In genomic region chr17:42457107-42457787, GRCh38 we compare ENCODE assay signal across 9 cellular contexts. TPM values are rescaled to one million over a fixed set of nuclear protein-coding genes. Genes with fewer than 3 reads are reported as not detected.
DNase-seq lines count a peak whose midpoint lies in the region; ATAC-seq and TF ChIP-seq lines count a peak whose summit lies in the region.
"Had no signal": no experiment of that assay in that cellular context is flagged by ENCODE, and none has a peak within 500 bp of the region (broad histone marks: within the 10 kb centered on the region; RNA-seq: fewer than 3 reads in every experiment).

No MANE protein-coding gene starts in this region.

- H3K4me1 Mint-ChIP-seq in activated T-cell treated with anti-CD3 and anti-CD28 coated beads, Interleukin-2, amount 50 U/mL, for 24 hours (ENCODE audit: low read depth), result peaks cover 45% of the 10 kb centered on the region
- H3K4me1 Mint-ChIP-seq in activated naive CD8-positive, alpha-beta T cell (ENCODE audit: low read depth), result peaks cover 43% of the 10 kb centered on the region

- H3K36me3 ChIP-seq in right lobe of liver (peaks cover 0 to 9% (median 0%) of the 10 kb centered on the region in 4 donors), tibial nerve (peaks cover 0 to 15% (median 0%) of the 10 kb centered on the region in 3 donors)

- no peak for DNase-seq in activated T-cell treated with anti-CD3 and anti-CD28 coated beads, Interleukin-2, amount 50 U/mL, for 24 hours
- DNase-seq in activated T-cell treated with anti-CD3 and anti-CD28 coated beads, Interleukin-2, amount 50 U/mL, for 48 hours, result no peak
- DNase-seq in right lobe of liver, result no peak
- peak in 1 of 2 donors; percentile 34 for DNase-seq in tibial nerve (ENCODE audit: low spot score in 2 of 2)
- DNase-seq in COLO668 (lab: John Stamatoyannopoulos, UW; ENCODE audit: unreplicated experiment), result no peak
- no peak for DNase-seq in activated effector memory CD4-positive, alpha-beta T cell treated with Interleukin-2 at 50 U/mL for 16 hours
- DNase-seq: T-helper 9 cell had no signal

- TF ChIP-seq EP300 in tibial nerve (IDR thresholded peaks at IDR 0.05), result no peak

- H3K27ac ChIP-seq in right lobe of liver (peak overlapping the region; percentile 38 to 93 (median 72)), tibial nerve (peak overlapping the region; percentile 95 to 98 (median 97))

- H3K9me3 Mint-ChIP-seq in activated T-cell treated with anti-CD3 and anti-CD28 coated beads, Interleukin-2, amount 50 U/mL, for 24 hours, result no peaks in the 10 kb centered on the region
- no peaks in the 10 kb centered on the region for H3K9me3 Mint-ChIP-seq in activated naive CD8-positive, alpha-beta T cell (ENCODE audit: low read depth)

- TF ChIP-seq POLR2A in right lobe of liver (IDR thresholded peaks at IDR 0.05) (no peak), tibial nerve (IDR thresholded peaks at IDR 0.05) (no peak)

- ATAC-seq in right lobe of liver, result no peak
- no peak for ATAC-seq in GM19463 (IDR thresholded peaks at IDR 0.05; ENCODE audit: unreplicated experiment)

- peak overlapping the region; percentile 55 for H3K4me3 Mint-ChIP-seq in activated T-cell treated with anti-CD3 and anti-CD28 coated beads, Interleukin-2, amount 50 U/mL, for 24 hours
- peak overlapping the region; percentile 56 for H3K4me3 Mint-ChIP-seq in activated naive CD8-positive, alpha-beta T cell

- H3K4me3 ChIP-seq in right lobe of liver (no peak overlapping the region), tibial nerve (no peak overlapping the region)

- intact Hi-C loops in right lobe of liver (cut with DNase I), result no loop called here

- peaks cover 9% of the 10 kb centered on the region for H3K36me3 Mint-ChIP-seq in activated T-cell treated with anti-CD3 and anti-CD28 coated beads, Interleukin-2, amount 50 U/mL, for 24 hours (ENCODE audit: low read depth)
- peaks cover 2% of the 10 kb centered on the region for H3K36me3 Mint-ChIP-seq in activated naive CD8-positive, alpha-beta T cell

- WGBS in right lobe of liver (ENCODE audit: insufficient coverage, low coverage, low lambda C conversion rate, missing lambda C conversion rate), result 27% methylated on average over 6 of the region's 6 CpGs
- WGBS in tibial nerve, 2 donors, result 38 to 44% methylated on average over 6 of the region's 6 CpGs

- H3K9me3 ChIP-seq in right lobe of liver, result no peaks in the 10 kb centered on the region
- no peaks in the 10 kb centered on the region for H3K9me3 ChIP-seq in tibial nerve

- peak overlapping the region; percentile 64 for H3K27ac Mint-ChIP-seq in activated T-cell treated with anti-CD3 and anti-CD28 coated beads, Interleukin-2, amount 50 U/mL, for 24 hours
- H3K27ac Mint-ChIP-seq in activated naive CD8-positive, alpha-beta T cell, result peak overlapping the region; percentile 16

- no peaks in the 10 kb centered on the region for H3K27me3 Mint-ChIP-seq in activated T-cell treated with anti-CD3 and anti-CD28 coated beads, Interleukin-2, amount 50 U/mL, for 24 hours
- H3K27me3 Mint-ChIP-seq in activated naive CD8-positive, alpha-beta T cell, result no peaks in the 10 kb centered on the region

- peaks cover 0 to 11% (median 0%) of the 10 kb centered on the region in 4 donors for H3K4me1 ChIP-seq in right lobe of liver
- H3K4me1 ChIP-seq in tibial nerve, result peaks cover 0 to 35% (median 29%) of the 10 kb centered on the region in 4 donors

- no peaks in the 10 kb centered on the region for H3K27me3 ChIP-seq in right lobe of liver
- H3K27me3 ChIP-seq in tibial nerve, result no peaks in the 10 kb centered on the region

- TF ChIP-seq CTCF in right lobe of liver (IDR thresholded peaks at IDR 0.05) (no peak), tibial nerve (IDR thresholded peaks at IDR 0.05) (no peak)

RNA-seq across cellular contexts. Expression of gene ATP6V0A1, which starts 1.4 kb away (rescaled TPM):
- 10 to 100 TPM; 36.4 to 66.0 (median 49.4) TPM for total RNA-seq in right lobe of liver
- 100 to 1,000 TPM in 1 of 4 donors, 10 to 100 TPM in 3; 81.6 to 126 (median 96.6) TPM for total RNA-seq in tibial nerve

RNA-seq across cellular contexts. Expression of gene CAVIN1, which starts 34.2 kb away (rescaled TPM):
- total RNA-seq in right lobe of liver, result 10 to 100 TPM in 5 of 6 experiments, 1 to 10 TPM in 1; 8.7 to 29.6 (median 17.4) TPM
- total RNA-seq in tibial nerve, result 100 to 1,000 TPM; 441 to 784 (median 706) TPM

Comparison
In these comparisons a context has a peak if more than half of its experiments do, and no peak if none do; other contexts are left out.
1. RNA of gene CAVIN1, which starts 34.2 kb away (total RNA-seq): 441 to 784 TPM in tibial nerve; 8.7 to 29.6 TPM in right lobe of liver; every median in the first group is over 10 times any median in the second.